Comparison of ENCODE assay signal across 11 cellular contexts in the genomic region with DNA sequence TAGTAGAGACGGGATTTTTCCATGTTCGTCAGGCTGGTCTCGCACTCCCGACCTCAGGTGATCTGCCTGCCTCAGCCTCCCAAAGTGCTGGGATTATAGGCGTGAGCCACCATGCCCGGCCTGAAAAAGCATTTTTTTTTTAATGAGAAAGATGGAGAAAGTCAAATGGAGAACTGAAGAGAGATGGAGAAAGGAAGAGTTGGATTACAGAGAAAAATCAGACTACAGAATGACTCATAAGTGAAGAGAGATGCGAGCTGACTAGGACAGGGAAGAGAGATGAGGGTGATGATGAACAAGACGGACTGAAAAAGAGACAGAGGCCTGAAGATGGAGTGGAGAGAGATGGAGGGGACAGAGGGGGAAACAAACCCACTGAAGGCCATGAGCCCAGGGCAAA. TPM values are rescaled to one million over a fixed set of nuclear protein-coding genes. Genes with fewer than 3 reads are reported as not detected.
DNase-seq lines count a peak whose midpoint lies in the region; ATAC-seq and TF ChIP-seq lines count a peak whose summit lies in the region.
"Had no signal": no experiment of that assay in that cellular context is flagged by ENCODE, and none has a peak within 500 bp of the region (broad histone marks: within the 10 kb centered on the region; RNA-seq: fewer than 3 reads in every experiment).

No MANE protein-coding gene starts in this region.

- WGBS in GM23248 (ENCODE audit: low coverage in 1 of 2, low lambda C conversion rate in 2 of 2, missing lambda C conversion rate in 2 of 2), 2 experiments = 65% methylated on average over 8 of the region's 8 CpGs
- WGBS in mesendoderm (ENCODE audit: extremely low coverage, insufficient coverage, low lambda C conversion rate) = no CpG with 5 or more reads among the region's 8 CpGs
- 89% methylated on average over 8 of the region's 8 CpGs for WGBS in suprapubic skin

- POLR2A ChIA-PET in activated CD8-positive, alpha-beta T cell treated with anti-CD3 and anti-CD28 coated beads, Interleukin-2, amount 10 ng/mL, durations not matched to agents 7 days and 5 days (lab: Charles Lee) = no interaction called here

- no peak overlapping the region for H3K23ac ChIP-seq in mesendoderm (ENCODE audit: low read length)

- H3K4me1 ChIP-seq in GM23248 (ENCODE audit: insufficient read depth) (peaks cover 10% of the 10 kb centered on the region; the same call in 1 of the 2 replicates), mesendoderm (ENCODE audit: control insufficient read depth, low read depth, low read length) (peaks cover 1% of the 10 kb centered on the region), suprapubic skin (peaks cover 17% of the 10 kb centered on the region)

- no peaks in the 10 kb centered on the region for H3K9me2 ChIP-seq in GM23248 (ENCODE audit: insufficient read depth)

- H4K8ac ChIP-seq in mesendoderm (ENCODE audit: low read depth, low read length) = no peak overlapping the region

- no peak for TF ChIP-seq EP300 in suprapubic skin (IDR thresholded peaks at IDR 0.05)

- H3K4me3 ChIP-seq in GM23248 (no peak overlapping the region), mesendoderm (ENCODE audit: low read length) (no peak overlapping the region), suprapubic skin (no peak overlapping the region), coronary artery (no peak overlapping the region)

- H2BK5ac ChIP-seq in mesendoderm (ENCODE audit: low read length) = no peak overlapping the region

- peaks cover 0 to 3% (median 0%) of the 10 kb centered on the region in 3 donors for H3K27me3 Mint-ChIP-seq in CD14-positive monocyte (ENCODE audit: low read depth in 3 of 3)
- H3K27me3 Mint-ChIP-seq in activated CD8-positive, alpha-beta T cell treated with anti-CD3 and anti-CD28 coated beads, Interleukin-2, amount 10 ng/mL, durations not matched to agents 7 days and 5 days (ENCODE audit: low read depth) = no peaks in the 10 kb centered on the region

- H3K4ac ChIP-seq in mesendoderm (ENCODE audit: low read depth, low read length) = no peak overlapping the region

- H3K4me1 Mint-ChIP-seq in CD14-positive monocyte = peaks cover 47% of the 10 kb centered on the region
- peaks cover 37% of the 10 kb centered on the region for H3K4me1 Mint-ChIP-seq in activated CD8-positive, alpha-beta T cell treated with anti-CD3 and anti-CD28 coated beads, Interleukin-2, amount 10 ng/mL, durations not matched to agents 7 days and 5 days (ENCODE audit: low read depth)

- no peak overlapping the region for H3K4me2 ChIP-seq in GM23248 (ENCODE audit: unreplicated experiment)
- no peak overlapping the region for H3K4me2 ChIP-seq in mesendoderm (ENCODE audit: low read length)

- no peak for ATAC-seq in activated CD8-positive, alpha-beta T cell treated with anti-CD3 and anti-CD28 coated beads, Interleukin-2, amount 10 ng/mL, durations not matched to agents 7 days and 5 days

- in situ Hi-C loops in GM23248 (cut with MboI) = no loop called here

- peaks cover 45 to 54% of the 10 kb centered on the region in 2 donors for H3K36me3 Mint-ChIP-seq in CD14-positive monocyte
- peaks cover 24% of the 10 kb centered on the region for H3K36me3 Mint-ChIP-seq in activated CD8-positive, alpha-beta T cell treated with anti-CD3 and anti-CD28 coated beads, Interleukin-2, amount 10 ng/mL, durations not matched to agents 7 days and 5 days (ENCODE audit: low read depth)

- H3K9me3 Mint-ChIP-seq in CD14-positive monocyte = peaks cover 4 to 10% (median 7%) of the 10 kb centered on the region in 7 donors
- no peaks in the 10 kb centered on the region for H3K9me3 Mint-ChIP-seq in activated CD8-positive, alpha-beta T cell treated with anti-CD3 and anti-CD28 coated beads, Interleukin-2, amount 10 ng/mL, durations not matched to agents 7 days and 5 days (ENCODE audit: insufficient read depth)

- H3K27ac ChIP-seq in GM23248 = no peak overlapping the region
- no peak overlapping the region for H3K27ac ChIP-seq in mesendoderm (ENCODE audit: low read depth, low read length)
- H3K27ac ChIP-seq in suprapubic skin = no peak overlapping the region
- no peak overlapping the region for H3K27ac ChIP-seq in coronary artery

- H3K79me2 ChIP-seq in GM23248 (ENCODE audit: insufficient read depth) = peaks cover 52% of the 10 kb centered on the region
- H3K79me2 ChIP-seq in mesendoderm (ENCODE audit: control insufficient read depth, insufficient read depth, low read length) = peaks cover 34% of the 10 kb centered on the region

- no peaks in the 10 kb centered on the region for H3K9me3 ChIP-seq in GM23248 (ENCODE audit: low read depth)
- H3K9me3 ChIP-seq in suprapubic skin = no peaks in the 10 kb centered on the region

- no peak for DNase-seq in CD14-positive monocyte (ENCODE audit: low spot score)
- DNase-seq in GM23248 = peak; percentile 29
- DNase-seq in activated CD8-positive, alpha-beta T cell treated with anti-CD3 and anti-CD28 coated beads, Interleukin-2, amount 10 ng/mL, durations not matched to agents 7 days and 5 days = no peak
- DNase-seq in mesendoderm = no peak
- DNase-seq in suprapubic skin (ENCODE audit: low spot score in 2 of 2) = no peak
- no peak for DNase-seq in NCI-H1105 treated with DMSO at 0.1 percent for 48 hours (lab: John Stamatoyannopoulos, UW)
- DNase-seq in GM10266 (ENCODE audit: extremely low spot score) = no peak
- DNase-seq in coronary artery (ENCODE audit: low spot score) = no peak
- DNase-seq: hippocampal formation, NCI-H187 had no signal

- no peak for TF ChIP-seq POLR2A in suprapubic skin (IDR thresholded peaks at IDR 0.05)

- no peak for TF ChIP-seq CTCF in CD14-positive monocyte (IDR thresholded peaks at IDR 0.05)
- TF ChIP-seq CTCF in suprapubic skin (IDR thresholded peaks at IDR 0.05) = no peak
- no peak for TF ChIP-seq CTCF in GM10266 (IDR thresholded peaks at IDR 0.05; ENCODE audit: control insufficient read depth, insufficient read depth, low read depth, missing control alignments)
- TF ChIP-seq CTCF in coronary artery (IDR thresholded peaks at IDR 0.05) = no peak

- no peak overlapping the region for H2BK15ac ChIP-seq in mesendoderm (replicated peaks; ENCODE audit: low read depth)

- H3K9ac ChIP-seq in GM23248 (no peak overlapping the region), mesendoderm (ENCODE audit: low read length) (peak overlapping the region; percentile 35)

- no peak overlapping the region for H3K56ac ChIP-seq in mesendoderm (ENCODE audit: low read length)

- no peaks in the 10 kb centered on the region for H3F3A ChIP-seq in GM23248 (ENCODE audit: insufficient read depth)

- H3K36me3 ChIP-seq in GM23248 (ENCODE audit: low read depth) (peaks cover 18% of the 10 kb centered on the region; the same call in 1 of the 2 replicates), mesendoderm (ENCODE audit: control insufficient read depth, insufficient read depth, low read length) (peaks cover 11% of the 10 kb centered on the region), suprapubic skin (peaks cover 29% of the 10 kb centered on the region)

- peak overlapping the region; percentile 78 to 100 (median 91) for H3K27ac Mint-ChIP-seq in CD14-positive monocyte
- H3K27ac Mint-ChIP-seq in activated CD8-positive, alpha-beta T cell treated with anti-CD3 and anti-CD28 coated beads, Interleukin-2, amount 10 ng/mL, durations not matched to agents 7 days and 5 days = no peak overlapping the region

- peaks cover 26% of the 10 kb centered on the region for H3K79me1 ChIP-seq in mesendoderm (ENCODE audit: low read length)

- intact Hi-C loops in CD14-positive monocyte (cut with micrococcal nuclease) = loop anchor here in 1 of 2 donors (5.0 kb wide), 1 partner anchor 42 kb away; no protein-coding TSS in a partner anchor

- no peaks in the 10 kb centered on the region for H4K20me1 ChIP-seq in GM23248 (ENCODE audit: insufficient read depth)

- H4K5ac ChIP-seq in mesendoderm (ENCODE audit: low read length) = no peak overlapping the region

- no peak overlapping the region for H2AK5ac ChIP-seq in mesendoderm (ENCODE audit: low read length)

- no peak overlapping the region for H2AFZ ChIP-seq in GM23248

- no peak overlapping the region for H2BK120ac ChIP-seq in mesendoderm (ENCODE audit: low read depth, low read length)

- no peaks in the 10 kb centered on the region for H3K27me3 ChIP-seq in GM23248 (replicated peaks; ENCODE audit: insufficient read depth)
- no peaks in the 10 kb centered on the region for H3K27me3 ChIP-seq in mesendoderm (ENCODE audit: insufficient read depth, low read length, poor library complexity)
- H3K27me3 ChIP-seq in suprapubic skin = no peaks in the 10 kb centered on the region

- H3K4me3 Mint-ChIP-seq in CD14-positive monocyte = peak overlapping the region; percentile 61 to 97
- H3K4me3 Mint-ChIP-seq in activated CD8-positive, alpha-beta T cell treated with anti-CD3 and anti-CD28 coated beads, Interleukin-2, amount 10 ng/mL, durations not matched to agents 7 days and 5 days = peak overlapping the region; percentile 33

- H3K18ac ChIP-seq in mesendoderm (ENCODE audit: low read length) = no peak overlapping the region

- CTCF ChIA-PET in activated CD8-positive, alpha-beta T cell treated with anti-CD3 and anti-CD28 coated beads, Interleukin-2, amount 10 ng/mL, durations not matched to agents 7 days and 5 days (lab: Charles Lee) = interaction anchor here (0.9 to 2.8 kb wide), 7 partner anchors 34 to 86 kb away, joined by 3 to 15 read pairs (median 6); no protein-coding TSS in a partner anchor

RNA-seq across cellular contexts. Expression of a gene that starts 1.5 kb away (rescaled TPM):
- polyA plus RNA-seq in CD14-positive monocyte (1 to 10 TPM; 3.4 to 3.8 TPM), GM23248 (2016; fragmentation: Nextera tagmentation; extraction: Ambion mirVana) (7.7 TPM in 2 replicates)
- 11.0 and 13.2 TPM in 2 replicates for total RNA-seq in GM23248 (2014; rRNA removed; shearing (Covaris generic))
- total RNA-seq in activated CD8-positive, alpha-beta T cell treated with anti-CD3 and anti-CD28 coated beads, Interleukin-2, amount 10 ng/mL, durations not matched to agents 7 days and 5 days = 10 to 100 TPM; 12.6 to 13.1 TPM
- 19.0 TPM for polyA plus RNA-seq in mesendoderm (2013, experiment 1 of 2)
- polyA plus RNA-seq in mesendoderm (2013, experiment 2 of 2) = 19.1 TPM
- 10 to 100 TPM; 21.6 to 32.2 (median 25.3) TPM for total RNA-seq in suprapubic skin

RNA-seq across cellular contexts. Expression of a gene that starts 18.6 kb away (rescaled TPM):
- polyA plus RNA-seq in CD14-positive monocyte (1 to 10 TPM; 2.4 to 4.3 TPM), GM23248 (2016; fragmentation: Nextera tagmentation; extraction: Ambion mirVana) (0.03 and 0.29 TPM in 2 replicates)
- 1.3 and 1.9 TPM in 2 replicates for total RNA-seq in GM23248 (2014; rRNA removed; shearing (Covaris generic))
- under 1 TPM; 0.05 to 0.21 TPM for total RNA-seq in activated CD8-positive, alpha-beta T cell treated with anti-CD3 and anti-CD28 coated beads, Interleukin-2, amount 10 ng/mL, durations not matched to agents 7 days and 5 days
- polyA plus RNA-seq in mesendoderm (2013, experiment 1 of 2) = 0.29 TPM
- polyA plus RNA-seq in mesendoderm (2013, experiment 2 of 2) = 0.14 TPM
- total RNA-seq in suprapubic skin = 1 to 10 TPM in 2 of 4 donors, under 1 TPM in 2; 0.68 to 3.1 (median 1.5) TPM
- total RNA-seq: endothelial cell of umbilical vein had no signal
- polyA plus RNA-seq: endothelial cell of umbilical vein had no signal

RNA-seq across cellular contexts. Expression of a gene that starts 40.9 kb away (rescaled TPM):
- polyA plus RNA-seq in CD14-positive monocyte (100 to 1,000 TPM; 143 to 320 TPM), GM23248 (2016; fragmentation: Nextera tagmentation; extraction: Ambion mirVana) (0.10 and 0.46 TPM in 2 replicates)
- 0.51 TPM in 1 of 2 replicates, not detected in the other for total RNA-seq in GM23248 (2014; rRNA removed; shearing (Covaris generic))
- 1 to 10 TPM; 1.0 to 1.8 TPM for total RNA-seq in activated CD8-positive, alpha-beta T cell treated with anti-CD3 and anti-CD28 coated beads, Interleukin-2, amount 10 ng/mL, durations not matched to agents 7 days and 5 days
- polyA plus RNA-seq in mesendoderm (2013, experiment 1 of 2) = 2.3 TPM
- 2.3 TPM for polyA plus RNA-seq in mesendoderm (2013, experiment 2 of 2)
- 1 to 10 TPM; 1.2 to 2.4 (median 1.5) TPM for total RNA-seq in suprapubic skin
